8 cellular contexts compared by ENCODE assay signal in genomic region chr3:110314512-110315114, GRCh38.
DNase-seq lines count a peak whose midpoint lies in the region; ATAC-seq and TF ChIP-seq lines count a peak whose summit lies in the region.

No MANE protein-coding gene starts in this region.

- H3K4ac ChIP-seq in neuronal stem cell (ENCODE audit: low read length) = no peak overlapping the region

- TF ChIP-seq CTCF in fibroblast of mammary gland (conservative IDR thresholded peaks at IDR 0.05; ENCODE audit: control insufficient read depth, insufficient read depth, low read depth, low read length) (peak; percentile 85), tibial artery (IDR thresholded peaks at IDR 0.05) (peak; percentile 70)

- H3K9me3 ChIP-seq in neuronal stem cell (replicated peaks in 1 of 2; ENCODE audit: control insufficient read depth in 2 of 2, insufficient read depth in 1 of 2, low read depth in 1 of 2, low read length in 2 of 2) = no peaks in the 10 kb centered on the region
- H3K9me3 ChIP-seq in tibial artery = no peaks in the 10 kb centered on the region

- H3K4me2 ChIP-seq in neuronal stem cell (ENCODE audit: insufficient read depth, low read length, poor library complexity, severe bottlenecking) = no peak overlapping the region

- DNase-seq in DMS 273 (lab: John Stamatoyannopoulos, UW; ENCODE audit: unreplicated experiment) = peak; percentile 88
- DNase-seq in NOMO-1 treated with DMSO at 0.1 percent for 48 hours (lab: John Stamatoyannopoulos, UW; ENCODE audit: unreplicated experiment) = peak; percentile 52
- peak; percentile 54 for DNase-seq in activated CD8-positive, alpha-beta memory T cell treated with anti-CD3 and anti-CD28 coated beads, Interleukin-2, amount 50 U/mL, for 48 hours
- peak; percentile 72 for DNase-seq in fibroblast of mammary gland (ENCODE audit: low read depth)
- peak; percentile 35 for DNase-seq in neuronal stem cell (ENCODE audit: low spot score)
- peak in 1 of 2 donors; percentile 50 for DNase-seq in tibial artery

- intact Hi-C loops in tibial artery (cut with DNase I; ENCODE audit: low total_unique reads) = loop anchor here (10.0 kb wide), 1 partner anchor 580 kb away; no protein-coding TSS in a partner anchor

- H3K36me3 ChIP-seq in neuronal stem cell (replicated peaks in 1 of 2; ENCODE audit: control insufficient read depth in 2 of 2, insufficient read depth in 2 of 2, low read length in 2 of 2) = no peaks in the 10 kb centered on the region
- no peaks in the 10 kb centered on the region for H3K36me3 ChIP-seq in tibial artery

- H2AK5ac ChIP-seq in neuronal stem cell (ENCODE audit: low read depth, low read length) = no peak overlapping the region

- no peaks in the 10 kb centered on the region for H3K27me3 ChIP-seq in neuronal stem cell (ENCODE audit: control insufficient read depth in 3 of 3, insufficient read depth in 3 of 3, low read depth in 1 of 3, low read length in 3 of 3)
- H3K27me3 ChIP-seq in tibial artery = no peaks in the 10 kb centered on the region

- no CpG with 5 or more reads among the region's 7 CpGs for WGBS in neuronal stem cell (ENCODE audit: extremely low coverage in 2 of 2, insufficient read length in 2 of 2, insufficient replicate concordance in 1 of 2), 2 donors

- no peaks in the 10 kb centered on the region for H3K79me1 ChIP-seq in neuronal stem cell (ENCODE audit: low read depth, low read length)

- no peak overlapping the region for H3K23ac ChIP-seq in neuronal stem cell (ENCODE audit: low read depth, low read length, poor library complexity)

- no peaks in the 10 kb centered on the region for H3K4me1 ChIP-seq in neuronal stem cell (ENCODE audit: control insufficient read depth in 2 of 2, insufficient read depth in 1 of 2, low read depth in 1 of 2, low read length in 2 of 2)
- H3K4me1 ChIP-seq in tibial artery = no peaks in the 10 kb centered on the region

- no peak overlapping the region for H3K4me3 ChIP-seq in fibroblast of mammary gland (ENCODE audit: control insufficient read depth, low read depth, low read length)
- no peak overlapping the region for H3K4me3 ChIP-seq in neuronal stem cell (ENCODE audit: low read length in 2 of 2)
- H3K4me3 ChIP-seq in tibial artery = no peak overlapping the region

- H3K9ac ChIP-seq in neuronal stem cell (ENCODE audit: low read depth, low read length, poor library complexity) = no peak overlapping the region

- H3K18ac ChIP-seq in neuronal stem cell (ENCODE audit: low read length) = no peak overlapping the region

- H2BK15ac ChIP-seq in neuronal stem cell (ENCODE audit: low read length) = no peak overlapping the region

- H3K14ac ChIP-seq in neuronal stem cell (ENCODE audit: low read length) = no peak overlapping the region

- H2BK120ac ChIP-seq in neuronal stem cell (ENCODE audit: low read depth, low read length) = no peak overlapping the region

- H4K91ac ChIP-seq in neuronal stem cell (ENCODE audit: low read depth, low read length, poor library complexity) = no peak overlapping the region

- H2BK5ac ChIP-seq in neuronal stem cell (ENCODE audit: low read length) = no peak overlapping the region

- no peak overlapping the region for H3K27ac ChIP-seq in neuronal stem cell (replicated peaks; ENCODE audit: low read length)
- no peak overlapping the region for H3K27ac ChIP-seq in tibial artery

- H2AFZ ChIP-seq in neuronal stem cell (ENCODE audit: low read length) = no peak overlapping the region

- H4K8ac ChIP-seq in neuronal stem cell (ENCODE audit: low read depth, low read length) = no peak overlapping the region

- H2BK12ac ChIP-seq in neuronal stem cell (ENCODE audit: low read length) = no peak overlapping the region

- ATAC-seq in GM19467 (IDR thresholded peaks at IDR 0.05; ENCODE audit: unreplicated experiment) (peak; percentile 96), HG03521 (IDR thresholded peaks at IDR 0.05; ENCODE audit: unreplicated experiment) (peak; percentile 94)
